In the genomic region with DNA sequence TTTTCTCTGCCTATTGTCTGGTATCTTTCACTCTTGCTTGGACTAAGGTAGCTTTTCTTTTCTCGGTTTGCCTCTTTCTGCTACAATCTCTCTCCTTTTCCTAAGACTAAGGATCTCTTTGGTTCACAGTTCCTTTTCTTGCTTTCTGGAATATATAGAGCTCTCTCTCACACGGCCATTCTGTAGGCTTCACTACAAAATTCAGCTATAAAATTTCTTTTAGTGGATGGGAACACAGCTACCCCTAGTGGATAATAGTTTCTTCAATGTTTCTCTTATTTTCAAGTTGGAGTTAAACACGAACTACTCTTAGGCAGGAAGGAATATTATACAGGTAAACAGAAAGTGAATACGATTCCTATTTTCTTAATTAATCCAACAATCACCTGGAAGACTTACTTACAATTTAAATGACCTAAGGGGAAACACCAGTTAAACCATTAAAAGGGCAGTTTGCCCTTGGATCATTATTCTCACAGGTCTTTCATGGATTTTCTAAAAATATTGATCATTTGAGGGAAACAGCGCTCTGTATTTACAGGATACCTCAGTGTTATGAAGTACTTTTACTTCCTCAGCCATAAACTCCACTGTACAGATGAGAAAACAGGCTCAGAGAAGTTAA, we compare ENCODE assay signal across 9 cellular contexts.
DNase-seq lines count a peak whose midpoint lies in the region; ATAC-seq, FAIRE-seq and TF ChIP-seq lines count a peak whose summit lies in the region.
"Had no signal": no experiment of that assay in that cellular context is flagged by ENCODE, and none has a peak within 500 bp of the region (broad histone marks: within the 10 kb centered on the region; RNA-seq: fewer than 3 reads in every experiment).

No MANE protein-coding gene starts in this region.

- ATAC-seq in GM18505 (IDR thresholded peaks at IDR 0.05; ENCODE audit: unreplicated experiment) (no peak), HG02759 (IDR thresholded peaks at IDR 0.05; ENCODE audit: unreplicated experiment) (no peak)

- H3K4me3 ChIP-seq in breast epithelium: no peak overlapping the region
- H3K4me3 ChIP-seq in kidney (ENCODE audit: low read length in 2 of 2): no peak overlapping the region

- TF ChIP-seq POLR2A in breast epithelium (IDR thresholded peaks at IDR 0.05): no peak
- no peak for TF ChIP-seq POLR2A in GM18505 (IDR thresholded peaks at IDR 0.05; ENCODE audit: borderline replicate concordance, extremely low read depth, insufficient read depth, insufficient read length)

- H3K9ac ChIP-seq in kidney (ENCODE audit: low read length in 2 of 2): no peak overlapping the region

- H3K27ac ChIP-seq in breast epithelium (no peak overlapping the region), kidney (ENCODE audit: low read depth in 2 of 2, low read length in 2 of 2) (no peak overlapping the region)

- H3K36me3 ChIP-seq in breast epithelium (no peaks in the 10 kb centered on the region), kidney (ENCODE audit: control insufficient read depth in 1 of 2, insufficient read depth in 2 of 2, low read length in 2 of 2) (peaks cover 7 to 43% of the 10 kb centered on the region in 2 donors)

- no peaks in the 10 kb centered on the region for H3K27me3 ChIP-seq in breast epithelium

- FAIRE-seq in kidney (lab: Jason Lieb, UNC): no peak
- FAIRE-seq: frontal cortex had no signal

- TF ChIP-seq CTCF in breast epithelium (IDR thresholded peaks at IDR 0.05): peak in 2 of 3 donors; percentile 29 to 31
- TF ChIP-seq CTCF in kidney (IDR thresholded peaks at IDR 0.05; ENCODE audit: borderline replicate concordance, extremely low read depth, insufficient read depth): no peak

- H3K4me1 ChIP-seq in breast epithelium: no peaks in the 10 kb centered on the region
- no peaks in the 10 kb centered on the region for H3K4me1 ChIP-seq in kidney (ENCODE audit: control insufficient read depth in 1 of 2, insufficient read depth in 1 of 2, low read depth in 1 of 2, low read length in 2 of 2)

- H3K9me3 ChIP-seq in breast epithelium (no peaks in the 10 kb centered on the region), kidney (ENCODE audit: control insufficient read depth in 1 of 2, low read length in 2 of 2) (no peaks in the 10 kb centered on the region)

- DNase-seq in G401 (ENCODE audit: low spot score): peak; percentile 54
- DNase-seq in MV-4-11 (lab: John Stamatoyannopoulos, UW): peak; percentile 22
- DNase-seq in breast epithelium (ENCODE audit: low spot score in 2 of 2): no peak
- peak; percentile 19 for DNase-seq in myocyte (ENCODE audit: low read depth)
- no peak for DNase-seq in stimulated activated CD4-positive, alpha-beta T cell treated with anti-CD3 and anti-CD28 coated beads, Interleukin-4, amount 100 ng/mL, for 4 hours
- no peak for DNase-seq in kidney

- intact Hi-C loops in breast epithelium (cut with DNase I; ENCODE audit: low total_unique reads) (no loop called here), kidney (cut with DNase I) (no loop called here)

- in situ Hi-C loops in G401 (cut with HindIII; ENCODE audit: low sequenced_read_pairs): no loop called here

Comparison
In these comparisons a context has a peak if more than half of its experiments do, and no peak if none do; other contexts are left out.
1. DNase-seq: peak in G401 (single experiment), MV-4-11 (single experiment) and myocyte (single experiment); none in breast epithelium (0 of 2), stimulated activated CD4-positive, alpha-beta T cell treated with anti-CD3 and anti-CD28 coated beads, Interleukin-4, amount 100 ng/mL, for 4 hours (0 of 2) and kidney (single experiment).